ENCODE assay signal across 8 cellular contexts in genomic region chr15:100434038-100434437, GRCh38.
"Had no signal": no experiment of that assay in that cellular context is flagged by ENCODE, and none has a peak within 500 bp of the region (broad histone marks: within the 10 kb centered on the region; RNA-seq: fewer than 3 reads in every experiment).

No MANE protein-coding gene starts in this region.

- FAIRE-seq: G401.6, GM12878, GM12891, GM12892, GM18507, GM19239 had no signal

- DNase-seq: GDM1, GF-D8 had no signal

- H3K4me3 ChIP-seq: GM12878 had no signal

- ATAC-seq: GM12878 had no signal
